ENCODE assay signal across 8 cellular contexts in the genomic region with DNA sequence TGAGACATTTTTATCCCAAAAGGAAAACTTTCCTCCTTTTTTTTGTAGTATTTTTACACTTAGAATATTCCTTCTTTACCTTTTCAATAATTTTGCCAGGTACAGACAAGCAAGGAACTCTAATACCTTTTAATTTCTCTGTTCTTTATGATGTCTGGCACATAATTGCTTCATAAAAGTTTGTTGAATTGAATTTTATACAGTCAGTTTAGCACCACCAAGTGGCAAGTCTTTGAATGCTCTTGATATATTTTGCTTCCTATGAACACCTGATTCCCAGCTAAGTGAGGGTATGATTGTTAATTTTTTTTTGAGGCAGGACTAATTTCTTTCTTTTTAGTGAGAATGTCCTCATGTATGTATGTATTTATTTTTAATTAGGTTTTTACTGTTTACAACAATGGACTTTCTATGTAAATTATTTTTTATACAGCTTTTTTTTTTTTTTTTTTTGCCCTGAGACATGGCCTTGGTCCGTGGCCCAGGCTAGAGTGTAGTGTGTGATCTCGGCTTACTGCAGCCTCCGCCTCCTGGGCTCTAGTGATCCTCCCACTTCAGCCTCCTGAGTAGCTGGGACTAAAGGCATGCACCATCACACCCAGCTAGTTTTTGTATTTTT. TPM values are rescaled to one million over a fixed set of nuclear protein-coding genes. Genes with fewer than 3 reads are reported as not detected.
DNase-seq lines count a peak whose midpoint lies in the region; ATAC-seq, FAIRE-seq and TF ChIP-seq lines count a peak whose summit lies in the region.

No MANE protein-coding gene starts in this region.

- no peak overlapping the region for H3K27ac ChIP-seq in stomach
- no peak overlapping the region for H3K27ac ChIP-seq in thyroid gland

- peaks cover 17% of the 10 kb centered on the region for H3K36me3 Mint-ChIP-seq in HFFc6 (ENCODE audit: low read depth)

- H3K36me3 ChIP-seq in stomach (peaks cover 0 to 11% (median 10%) of the 10 kb centered on the region in 4 donors), thyroid gland (no peaks in the 10 kb centered on the region)

- ATAC-seq in HG03139 (IDR thresholded peaks at IDR 0.05; ENCODE audit: unreplicated experiment) = no peak

- intact Hi-C loops in stomach (cut with DNase I; ENCODE audit: low total_unique reads) = no loop called here
- intact Hi-C loops in thyroid gland (cut with DNase I) = no loop called here

- H3K9me3 ChIP-seq in stomach (no peaks in the 10 kb centered on the region), thyroid gland (no peaks in the 10 kb centered on the region)

- H3K4me3 ChIP-seq in fibroblast of the aortic adventitia (ENCODE audit: low read depth, low read length) (no peak overlapping the region), stomach (no peak overlapping the region), thyroid gland (replicated peaks in 1 of 3) (no peak overlapping the region)

- H3K27me3 Mint-ChIP-seq in HFFc6 (ENCODE audit: insufficient read depth) = no peaks in the 10 kb centered on the region

- WGBS in stomach, 5 donors = 67 to 82% (median 71%) methylated on average over 3 of the region's 3 CpGs
- 80 to 95% methylated on average over 3 of the region's 3 CpGs for WGBS in thyroid gland, 2 donors

- H3K4me1 ChIP-seq in stomach (peaks cover 7 to 84% (median 45%) of the 10 kb centered on the region in 4 donors), thyroid gland (peaks cover 7 to 16% of the 10 kb centered on the region in 2 donors)

- TF ChIP-seq POLR2A in stomach (IDR thresholded peaks at IDR 0.05) (no peak), thyroid gland (IDR thresholded peaks at IDR 0.05) (no peak)

- H3K4me3 Mint-ChIP-seq in HFFc6 = no peak overlapping the region

- FAIRE-seq in G401.6 (lab: Jason Lieb, UNC) = peak; percentile 93

- H3K27ac Mint-ChIP-seq in HFFc6 = no peak overlapping the region

- peaks cover 33% of the 10 kb centered on the region for H3K4me1 Mint-ChIP-seq in HFFc6 (ENCODE audit: low read depth)

- no peak for TF ChIP-seq EP300 in stomach (IDR thresholded peaks at IDR 0.05)

- DNase-seq in HFFc6 = peak; percentile 26
- DNase-seq in RPMI7951 (ENCODE audit: low read depth) = peak; percentile 27
- DNase-seq in fibroblast of the aortic adventitia (ENCODE audit: low read depth) = peak; percentile 54
- no peak for DNase-seq in stomach
- no peak for DNase-seq in epidermal melanocyte (ENCODE audit: insufficient read length, low spot score)
- DNase-seq in thyroid gland = no peak

- TF ChIP-seq CTCF in HFFc6 (IDR thresholded peaks at IDR 0.05) = peak; percentile 81
- TF ChIP-seq CTCF in fibroblast of the aortic adventitia (IDR thresholded peaks at IDR 0.05; ENCODE audit: insufficient read depth, low read length) = peak; percentile 61
- peak in 4 of 7 experiments; percentile 25 to 50 (median 35) for TF ChIP-seq CTCF in stomach (IDR thresholded peaks at IDR 0.05)
- TF ChIP-seq CTCF in thyroid gland (IDR thresholded peaks at IDR 0.05) = peak in 3 of 6 experiments; percentile 36 to 60 (median 38)

- no peaks in the 10 kb centered on the region for H3K27me3 ChIP-seq in stomach
- H3K27me3 ChIP-seq in thyroid gland = no peaks in the 10 kb centered on the region

- no peaks in the 10 kb centered on the region for H3K9me3 Mint-ChIP-seq in HFFc6

RNA-seq across cellular contexts. Expression of a gene that starts 6.9 kb away (rescaled TPM):
- total RNA-seq in HFFc6 (2021; fragmentation: NEBNext Ultra II Directional; extraction: Animal tissue kit (Norgen Biotek cat#: 25700)) = 10 to 100 TPM; 27.3 to 39.1 (median 32.9) TPM
- total RNA-seq in RPMI7951 (2014; rRNA removed; shearing (Covaris generic)) = 10.1 and 15.0 TPM in 2 replicates
- total RNA-seq in fibroblast of the aortic adventitia (ENCODE audit: low replicate concordance) (41.8 and 46.5 TPM in 2 replicates), stomach (10 to 100 TPM in 4 of 5 donors, 1 to 10 TPM in 1; 4.6 to 81.5 (median 37.5) TPM), thyroid gland (10 to 100 TPM; 45.0 to 80.4 (median 56.3) TPM)
- 10 to 100 TPM; 16.5 to 22.1 (median 21.5) TPM for polyA plus RNA-seq in stomach

Comparison
In these comparisons a context has a peak if more than half of its experiments do, and no peak if none do; other contexts are left out.
1. DNase-seq: peak in HFFc6 (single experiment), RPMI7951 (single experiment) and fibroblast of the aortic adventitia (single experiment); none in stomach (single experiment), epidermal melanocyte (single experiment) and thyroid gland (0 of 2).